In the genomic region with DNA sequence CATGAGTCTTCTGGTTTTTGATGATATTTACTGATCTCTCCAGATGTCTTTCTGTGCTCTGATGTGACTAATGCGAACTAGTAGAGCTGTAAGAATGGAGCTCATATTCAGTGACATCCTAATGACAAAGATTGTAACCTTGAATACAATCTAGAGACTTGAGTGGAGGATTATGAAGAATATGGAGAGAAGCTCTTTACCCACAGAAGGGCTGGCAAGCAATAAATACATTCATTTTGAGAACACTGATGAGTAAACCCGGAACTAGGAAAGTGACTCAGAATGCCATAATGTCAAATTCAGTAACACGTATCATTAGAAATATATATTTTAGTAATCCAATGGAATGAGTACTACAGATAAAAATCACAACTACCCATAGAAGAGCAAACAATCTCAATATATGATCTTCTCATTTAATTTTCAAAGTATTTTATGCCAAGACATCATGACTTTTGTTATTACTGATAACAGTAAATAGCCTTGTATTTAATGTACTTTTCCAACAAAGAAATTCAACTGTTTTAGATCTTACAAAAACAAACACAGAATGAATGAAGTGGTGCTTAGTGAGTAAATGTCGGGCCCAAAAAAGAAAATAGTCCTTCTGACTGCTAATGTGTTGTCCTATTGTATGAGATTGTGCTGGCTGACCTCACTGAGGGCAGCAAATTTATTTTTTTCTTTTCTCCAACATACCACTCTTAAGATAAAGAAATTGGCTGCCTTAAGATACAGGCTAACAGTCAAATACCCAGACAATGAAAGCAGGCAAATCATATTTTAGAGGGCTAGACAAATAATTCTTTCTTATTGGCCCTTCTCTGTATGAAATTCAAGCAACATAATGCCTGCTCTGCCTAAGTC, we compare ENCODE assay signal across 9 cellular contexts. TPM values are rescaled to one million over a fixed set of nuclear protein-coding genes. Genes with fewer than 3 reads are reported as not detected.
DNase-seq lines count a peak whose midpoint lies in the region; ATAC-seq, FAIRE-seq and TF ChIP-seq lines count a peak whose summit lies in the region.
"Had no signal": no experiment of that assay in that cellular context is flagged by ENCODE, and none has a peak within 500 bp of the region (broad histone marks: within the 10 kb centered on the region; RNA-seq: fewer than 3 reads in every experiment).

No MANE protein-coding gene starts in this region.

- H3K36me3 ChIP-seq in endothelial cell of umbilical vein (ENCODE audit: control insufficient read depth in 2 of 2, extremely low read depth in 1 of 2, insufficient read depth in 2 of 2, low read length in 2 of 2) (no peaks in the 10 kb centered on the region), SJCRH30 (no peaks in the 10 kb centered on the region)

- DNase-seq in EL: peak; percentile 47
- DNase-seq in endothelial cell of umbilical vein (ENCODE audit: low read depth, low spot score): peak; percentile 66
- no peak for DNase-seq in SJCRH30
- no peak for DNase-seq in activated CD8-positive, alpha-beta memory T cell treated with anti-CD3 and anti-CD28 coated beads, Interleukin-2, amount 50 U/mL, for 4 hours
- no peak for DNase-seq in NCI-H128 (lab: John Stamatoyannopoulos, UW; ENCODE audit: unreplicated experiment)
- DNase-seq in SKM-1 (lab: John Stamatoyannopoulos, UW; ENCODE audit: unreplicated experiment): no peak
- DNase-seq: naive B cell had no signal

- H3K4me3 ChIP-seq in endothelial cell of umbilical vein (replicated peaks in 1 of 3; ENCODE audit: insufficient read depth in 1 of 3, low read depth in 1 of 3, low read length in 3 of 3): peak overlapping the region in 1 of 3 experiments; percentile 33
- H3K4me3 ChIP-seq in SJCRH30: no peak overlapping the region

- H3K27me3 ChIP-seq in endothelial cell of umbilical vein (ENCODE audit: control insufficient read depth in 2 of 2, insufficient read depth in 2 of 2, low read length in 2 of 2) (no peaks in the 10 kb centered on the region), SJCRH30 (no peaks in the 10 kb centered on the region; the same call in 1 of the 2 replicates)

- intact Hi-C loops in endothelial cell of umbilical vein (cut with micrococcal nuclease): loop anchor here (5.0 kb wide), 2 partner anchors 50 to 90 kb away; partner anchors contain the start of genes HDAC8 and PHKA1

- H2AFZ ChIP-seq in endothelial cell of umbilical vein (ENCODE audit: low read depth, low read length): no peak overlapping the region

- CTCF ChIA-PET in endothelial cell of umbilical vein (lab: Charles Lee): no interaction called here

- no peak for TF ChIP-seq CTCF in endothelial cell of umbilical vein (IDR thresholded peaks at IDR 0.05; ENCODE audit: extremely low read depth in 1 of 2, insufficient read depth in 1 of 2, low read depth in 1 of 2, low read length in 2 of 2)

- H3K9me3 ChIP-seq in endothelial cell of umbilical vein (replicated peaks; ENCODE audit: control insufficient read depth, insufficient read depth, low read length): no peaks in the 10 kb centered on the region
- no peaks in the 10 kb centered on the region for H3K9me3 ChIP-seq in SJCRH30 (replicated peaks)

- H3K27ac ChIP-seq in endothelial cell of umbilical vein (ENCODE audit: insufficient read depth, low read depth, low read length) (peak overlapping the region; percentile 88), SJCRH30 (no peak overlapping the region)

- ATAC-seq in GM21381 (IDR thresholded peaks at IDR 0.05; ENCODE audit: unreplicated experiment): peak; percentile 82
- ATAC-seq in HG03520 (IDR thresholded peaks at IDR 0.05; ENCODE audit: unreplicated experiment): peak; percentile 76

- dilution Hi-C loops in endothelial cell of umbilical vein (cut with MboI; ENCODE audit: extremely low pct_ligation_motif_present, low sequenced_read_pairs): no loop called here

- no peak for TF ChIP-seq POLR2A in endothelial cell of umbilical vein (IDR thresholded peaks at IDR 0.05; ENCODE audit: low read depth, low read length)

- FAIRE-seq in endothelial cell of umbilical vein (lab: Jason Lieb, UNC): peak; percentile 96

- no peaks in the 10 kb centered on the region for H4K20me1 ChIP-seq in endothelial cell of umbilical vein (replicated peaks; ENCODE audit: control insufficient read depth, extremely low read depth, insufficient read depth, low read length)

- H3K79me2 ChIP-seq in endothelial cell of umbilical vein (ENCODE audit: control insufficient read depth, insufficient read depth, low read length): no peaks in the 10 kb centered on the region

- H3K4me1 ChIP-seq in endothelial cell of umbilical vein (ENCODE audit: control insufficient read depth, extremely low read depth, insufficient read depth, low read length) (peaks cover 31% of the 10 kb centered on the region), SJCRH30 (no peaks in the 10 kb centered on the region)

- POLR2A ChIA-PET in endothelial cell of umbilical vein (lab: Charles Lee): no interaction called here

- peak overlapping the region; percentile 56 for H3K9ac ChIP-seq in endothelial cell of umbilical vein (replicated peaks; ENCODE audit: extremely low read depth, insufficient read depth, low read length)

- BruUV-seq in endothelial cell of umbilical vein (replicated peaks; lab: Mats Ljungman, UMichigan): no TSS peak

- H3K9me1 ChIP-seq in endothelial cell of umbilical vein (replicated peaks; ENCODE audit: control insufficient read depth, extremely low read depth, insufficient read depth, low read length): no peaks in the 10 kb centered on the region

- peak overlapping the region; percentile 74 for H3K4me2 ChIP-seq in endothelial cell of umbilical vein (ENCODE audit: insufficient read depth, low read length)

TF ChIP-seq in endothelial cell of umbilical vein, 7 proteins besides CTCF, POLR2A, EP300 and RAD21:
- no peak for TF ChIP-seq EZH2 (IDR thresholded peaks at IDR 0.05; ENCODE audit: borderline replicate concordance, low read depth, low read length, severe bottlenecking)
- peak; percentile 73 for TF ChIP-seq FOS (IDR thresholded peaks at IDR 0.05; ENCODE audit: borderline replicate concordance, insufficient read depth, low read length)
- TF ChIP-seq POLR2AphosphoS5 (IDR thresholded peaks at IDR 0.05; ENCODE audit: insufficient read depth, low read depth, low read length): no peak
- no peak for TF ChIP-seq MAX (IDR thresholded peaks at IDR 0.05; ENCODE audit: insufficient read depth, insufficient read length)
- TF ChIP-seq GATA2 (IDR thresholded peaks at IDR 0.05; ENCODE audit: insufficient read depth, insufficient read length, low read depth, low read length): peak; percentile 79
- TF ChIP-seq MYC (IDR thresholded peaks at IDR 0.05; ENCODE audit: low read depth, low read length): no peak
- TF ChIP-seq JUN (IDR thresholded peaks at IDR 0.05; ENCODE audit: borderline replicate concordance, insufficient read depth, insufficient read length, low read depth): peak; percentile 61

RNA-seq across cellular contexts. Expression of gene HDAC8, which starts 49.2 kb away (rescaled TPM):
- 37.2 and 38.9 TPM in 2 replicates for total RNA-seq in endothelial cell of umbilical vein
- 15.2 and 17.6 TPM in 2 replicates for polyA plus RNA-seq in endothelial cell of umbilical vein
- polyA plus RNA-seq in endothelial cell of umbilical vein (2011; cell fraction: cytosol; rRNA removed): 20.3 and 23.6 TPM in 2 replicates
- polyA plus RNA-seq in endothelial cell of umbilical vein (2011; cell fraction: nucleus; rRNA removed): 43.4 and 46.0 TPM in 2 replicates
- 23.4 and 31.6 TPM in 2 replicates for polyA plus RNA-seq in endothelial cell of umbilical vein (2012)
- 50.6 and 61.3 TPM in 2 replicates for polyA minus RNA-seq in endothelial cell of umbilical vein
- 18.2 TPM for polyA minus RNA-seq in endothelial cell of umbilical vein (2011; cell fraction: cytosol; rRNA and poly(A)+ RNA removed)
- polyA minus RNA-seq in endothelial cell of umbilical vein (2011; cell fraction: nucleus; rRNA and poly(A)+ RNA removed): 117 and 157 TPM in 2 replicates
- 45.2 and 45.8 TPM in 2 replicates for total RNA-seq in SJCRH30 (2014; rRNA removed; shearing (Covaris generic))

Comparison
In these comparisons a context has a peak if more than half of its experiments do, and no peak if none do; other contexts are left out.
1. DNase-seq: peak in EL (single experiment) and endothelial cell of umbilical vein (single experiment); none in SJCRH30 (0 of 2), activated CD8-positive, alpha-beta memory T cell treated with anti-CD3 and anti-CD28 coated beads, Interleukin-2, amount 50 U/mL, for 4 hours (single experiment), NCI-H128 (single experiment) and SKM-1 (single experiment).